27 cellular contexts compared by ENCODE assay signal in the genomic region with DNA sequence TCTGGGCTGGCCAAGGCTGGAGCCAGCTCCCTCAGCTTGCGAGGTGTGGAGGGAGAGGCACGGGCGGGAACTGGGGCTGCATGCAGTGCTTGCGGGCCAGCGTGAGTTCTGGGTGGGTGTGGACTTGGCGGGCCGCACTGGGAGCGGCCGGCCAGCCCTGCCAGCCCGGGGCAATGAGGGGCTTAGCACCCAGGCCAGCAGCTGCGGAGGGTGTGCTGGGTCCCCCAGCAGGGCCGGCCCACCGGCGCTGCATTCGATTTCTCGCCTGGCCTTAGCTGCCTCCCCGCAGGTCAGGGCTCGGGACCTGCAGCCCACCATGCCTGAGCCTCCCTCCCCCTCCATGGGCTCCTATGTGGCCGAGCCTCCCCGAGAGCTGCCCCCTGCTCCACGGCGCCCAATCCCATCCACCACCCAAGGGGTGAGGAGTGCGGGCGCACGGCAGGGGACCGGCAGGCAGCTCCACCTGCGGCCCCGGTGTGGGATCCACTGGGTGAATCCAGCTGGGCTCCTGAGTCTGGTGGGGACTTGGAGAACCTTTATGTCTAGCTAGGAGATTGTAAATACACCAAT.
"Had no signal": no experiment of that assay in that cellular context is flagged by ENCODE, and none has a peak within 500 bp of the region (broad histone marks: within the 10 kb centered on the region; RNA-seq: fewer than 3 reads in every experiment).

No MANE protein-coding gene starts in this region.

- FAIRE-seq: colon, endometrium, endothelial cell of umbilical vein, frontal cortex had no signal

- DNase-seq: colonic mucosa; cortex of kidney; dermis blood vessel endothelial cell; dorsolateral prefrontal cortex; effector CD4-positive, alpha-beta T cell; effector CD8-positive, alpha-beta T cell; effector memory CD4-positive, alpha-beta T cell; effector memory CD8-positive, alpha-beta T cell; endodermal cell; esophagus squamous epithelium; foreskin fibroblast; foreskin keratinocyte; foreskin melanocyte; gastrocnemius medialis; glutamatergic neuron; head of caudate nucleus; heart left ventricle; heart right ventricle had no signal

- ATAC-seq: effector memory CD8-positive, alpha-beta T cell; esophagus mucosa; foreskin keratinocyte; gastrocnemius medialis; gastroesophageal sphincter; heart left ventricle; heart right ventricle had no signal

- H3K27ac ChIP-seq: colonic mucosa, coronary artery, dorsolateral prefrontal cortex, epithelial cell of prostate, esophagus muscularis mucosa, esophagus squamous epithelium, foreskin keratinocyte, gastrocnemius medialis, gastroesophageal sphincter, heart left ventricle, heart right ventricle had no signal

- H3K9me3 ChIP-seq: colonic mucosa, esophagus muscularis mucosa, esophagus squamous epithelium, gastrocnemius medialis, gastroesophageal sphincter, heart left ventricle, heart right ventricle had no signal

- H3K4me1 ChIP-seq: colonic mucosa, esophagus muscularis mucosa, esophagus squamous epithelium, foreskin keratinocyte, gastrocnemius medialis, gastroesophageal sphincter, heart left ventricle, heart right ventricle had no signal

- H3K4me3 ChIP-seq: colonic mucosa, coronary artery, dorsolateral prefrontal cortex, esophagus muscularis mucosa, esophagus squamous epithelium, gastrocnemius medialis, gastroesophageal sphincter, heart left ventricle, heart right ventricle had no signal

- H3K27me3 ChIP-seq: colonic mucosa, esophagus squamous epithelium, foreskin keratinocyte, gastrocnemius medialis, heart left ventricle had no signal

- H3K36me3 ChIP-seq: colonic mucosa, esophagus muscularis mucosa, esophagus squamous epithelium, gastrocnemius medialis, gastroesophageal sphincter, heart left ventricle, heart right ventricle had no signal
